ENCODE assay signal across 8 cellular contexts in genomic region chr12:7130537-7130790, GRCh38. TPM values are rescaled to one million over a fixed set of nuclear protein-coding genes. Genes with fewer than 3 reads are reported as not detected.
A peak's percentile ranks its signal among the peaks of the same experiment; 100 is the strongest.
DNase-seq lines count a peak whose midpoint lies in the region; ATAC-seq and TF ChIP-seq lines count a peak whose summit lies in the region.

No MANE protein-coding gene starts in this region.

- CTCF ChIA-PET in HCT116 (lab: Charles Lee): no interaction called here

- intact Hi-C loops in HCT116 (cut with micrococcal nuclease): no loop called here

- RAD21 ChIA-PET in HCT116 (lab: Charles Lee; ENCODE audit: low non-redundant PET in 1 of 2, low total read pairs in 2 of 2, uncharacterized antibody in 2 of 2, unreplicated experiment in 2 of 2): no interaction called here

- POLR2A ChIA-PET in HCT116 (lab: Charles Lee): no interaction called here

- peak overlapping the region; percentile 59 for H3K9ac ChIP-seq in HCT116 (ENCODE audit: low read length)

- H3K27me3 ChIP-seq in HCT116 (ENCODE audit: insufficient read depth, low read length) (no peaks in the 10 kb centered on the region), hepatocyte (no peaks in the 10 kb centered on the region)

- WGBS in hepatocyte (ENCODE audit: low lambda C conversion rate, missing lambda C conversion rate): 8% methylated on average over 6 of the region's 14 CpGs

- H3K4me3 Mint-ChIP-seq in stimulated activated naive B cell treated with anti-CD40 and anti-IgM and Interleukin-4, amounts not matched to agents 10 μg/mL and 1 μg/mL and 100 μg/mL, for 72 hours: peak overlapping the region; percentile 87 to 93

- H3K4me2 ChIP-seq in HCT116 (ENCODE audit: low read length) (peak overlapping the region; percentile 73), hepatocyte (peak overlapping the region; percentile 100)

- H3K4me1 ChIP-seq in HCT116 (ENCODE audit: control insufficient read depth in 1 of 2, insufficient read depth in 2 of 2, low read length in 2 of 2): peaks cover 7 to 35% of the 10 kb centered on the region in 2 experiments
- H3K4me1 ChIP-seq in hepatocyte (ENCODE audit: insufficient read depth): peaks cover 6% of the 10 kb centered on the region

- H3K36me3 ChIP-seq in HCT116 (ENCODE audit: control insufficient read depth in 1 of 2, insufficient read depth in 2 of 2, low read length in 2 of 2) (no peaks in the 10 kb centered on the region; a peak in 1 of 4 replicates), hepatocyte (replicated peaks; ENCODE audit: insufficient read depth, low read depth) (no peaks in the 10 kb centered on the region)

- H3K9me3 Mint-ChIP-seq in stimulated activated naive B cell treated with anti-CD40 and anti-IgM and Interleukin-4, amounts not matched to agents 10 μg/mL and 1 μg/mL and 100 μg/mL, for 72 hours: no peaks in the 10 kb centered on the region

- H3K27me3 Mint-ChIP-seq in stimulated activated naive B cell treated with anti-CD40 and anti-IgM and Interleukin-4, amounts not matched to agents 10 μg/mL and 1 μg/mL and 100 μg/mL, for 72 hours: no peaks in the 10 kb centered on the region

- BruUV-seq in HCT116 (replicated peaks; lab: Mats Ljungman, UMichigan): no TSS peak

- H3K9me3 ChIP-seq in HCT116 (ENCODE audit: control insufficient read depth in 1 of 2, insufficient read depth in 1 of 2, low read depth in 1 of 2, low read length in 2 of 2) (no peaks in the 10 kb centered on the region), hepatocyte (ENCODE audit: low read depth) (no peaks in the 10 kb centered on the region)

- no peak for TF ChIP-seq RAD21 in HCT116 (IDR thresholded peaks at IDR 0.05; ENCODE audit: low read depth)

- H3K27ac ChIP-seq in HCT116 (ENCODE audit: low read depth, low read length): peak overlapping the region; percentile 41; the same call in 1 of the 2 replicates
- H3K27ac ChIP-seq in hepatocyte: peak overlapping the region; percentile 89

- TF ChIP-seq CTCF in HCT116 (IDR thresholded peaks at IDR 0.05 in 2 of 3, conservative IDR thresholded peaks at IDR 0.05 in 1 of 3; ENCODE audit: borderline replicate concordance in 1 of 3, insufficient read depth in 1 of 3, low read depth in 2 of 3, low read length in 2 of 3): no peak
- no peak for TF ChIP-seq CTCF in WI38 (IDR thresholded peaks at IDR 0.05; ENCODE audit: low read depth, low read length)
- TF ChIP-seq CTCF in hepatocyte (IDR thresholded peaks at IDR 0.05; ENCODE audit: poor library complexity): no peak

- DNase-seq in HCT116 (ENCODE audit: low read depth, low spot score): no peak
- no peak for DNase-seq in hepatocyte (ENCODE audit: low spot score)
- DNase-seq in stimulated activated naive B cell treated with anti-CD40 and anti-IgM and Interleukin-4, amounts not matched to agents 10 μg/mL and 1 μg/mL and 100 μg/mL, for 72 hours: no peak
- DNase-seq in SHP77 (lab: John Stamatoyannopoulos, UW): no peak
- DNase-seq in NCI-H510A (lab: John Stamatoyannopoulos, UW): no peak
- DNase-seq in Kasumi-1 (lab: John Stamatoyannopoulos, UW): no peak

- no peaks in the 10 kb centered on the region for H4K20me1 ChIP-seq in HCT116 (ENCODE audit: insufficient read depth)
- no peaks in the 10 kb centered on the region for H4K20me1 ChIP-seq in hepatocyte (ENCODE audit: insufficient read depth, poor library complexity, severe bottlenecking)

- H3K27ac Mint-ChIP-seq in stimulated activated naive B cell treated with anti-CD40 and anti-IgM and Interleukin-4, amounts not matched to agents 10 μg/mL and 1 μg/mL and 100 μg/mL, for 72 hours: peak overlapping the region; percentile 84

- no peak for TF ChIP-seq POLR2A in HCT116 (IDR thresholded peaks at IDR 0.05; ENCODE audit: borderline replicate concordance, extremely low read depth, insufficient read depth, insufficient read length)

- peaks cover 11 to 12% of the 10 kb centered on the region in 2 donors for H3K36me3 Mint-ChIP-seq in stimulated activated naive B cell treated with anti-CD40 and anti-IgM and Interleukin-4, amounts not matched to agents 10 μg/mL and 1 μg/mL and 100 μg/mL, for 72 hours

- H3K79me2 ChIP-seq in HCT116 (ENCODE audit: insufficient read depth, low read length) (no peaks in the 10 kb centered on the region), hepatocyte (peaks cover 7% of the 10 kb centered on the region)

- H3K4me3 ChIP-seq in HCT116 (replicated peaks in 1 of 2; ENCODE audit: low read depth in 1 of 2, low read length in 2 of 2) (peak overlapping the region; percentile 51 to 59), WI38 (ENCODE audit: low read depth, low read length) (peak overlapping the region; percentile 65), hepatocyte (peak overlapping the region; percentile 50)

- H3K9me2 ChIP-seq in HCT116 (ENCODE audit: insufficient read depth) (no peaks in the 10 kb centered on the region), hepatocyte (replicated peaks; ENCODE audit: insufficient read depth) (no peaks in the 10 kb centered on the region)

- H2AFZ ChIP-seq in HCT116 (ENCODE audit: low read depth, low read length, poor library complexity, severe bottlenecking): no peak overlapping the region
- peak overlapping the region; percentile 27 for H2AFZ ChIP-seq in hepatocyte

- peak; percentile 21 for ATAC-seq in HCT116
- peak in 1 of 2 donors; percentile 22 for ATAC-seq in stimulated activated naive B cell treated with anti-CD40 and anti-IgM and Interleukin-4, amounts not matched to agents 10 μg/mL and 1 μg/mL and 100 μg/mL, for 72 hours (replicated peaks)
- ATAC-seq in HG03135 (IDR thresholded peaks at IDR 0.05; ENCODE audit: unreplicated experiment): no peak

- peaks cover 28 to 53% of the 10 kb centered on the region in 2 donors for H3K4me1 Mint-ChIP-seq in stimulated activated naive B cell treated with anti-CD40 and anti-IgM and Interleukin-4, amounts not matched to agents 10 μg/mL and 1 μg/mL and 100 μg/mL, for 72 hours

TF ChIP-seq in HCT116, 20 proteins besides CTCF, POLR2A, EP300 and RAD21 (continues in another document):
- TF ChIP-seq REST (IDR thresholded peaks at IDR 0.05; ENCODE audit: low read depth) (no peak), SP1 (IDR thresholded peaks at IDR 0.05; ENCODE audit: low read depth) (no peak), JUND (IDR thresholded peaks at IDR 0.05) (no peak), ZBTB33 (IDR thresholded peaks at IDR 0.05; ENCODE audit: extremely low read depth, insufficient replicate concordance, low read length) (no peak), SIN3A (IDR thresholded peaks at IDR 0.05; ENCODE audit: low read depth) (no peak), ELF1 (IDR thresholded peaks at IDR 0.05; ENCODE audit: borderline replicate concordance, low read depth) (no peak)

RNA-seq across cellular contexts. Expression of gene CLSTN3, which starts 0.3 kb away (rescaled TPM):
- total RNA-seq in HCT116 (2021; ENCODE audit: unreplicated experiment) (23.0 TPM), hepatocyte (38.0 and 57.0 TPM in 2 replicates)
- 24.2 and 27.6 TPM in 2 replicates for polyA plus RNA-seq in HCT116 (2012)
- 37.8 and 39.5 TPM in 2 replicates for polyA plus RNA-seq in hepatocyte

RNA-seq across cellular contexts. Expression of gene RBP5, which starts 1.8 kb away (rescaled TPM):
- 0.22 TPM for total RNA-seq in HCT116 (2021; ENCODE audit: unreplicated experiment)
- 3.6 and 4.3 TPM in 2 replicates for polyA plus RNA-seq in HCT116 (2012)
- 11.1 and 16.2 TPM in 2 replicates for total RNA-seq in hepatocyte
- 23.0 and 30.0 TPM in 2 replicates for polyA plus RNA-seq in hepatocyte

RNA-seq across cellular contexts. Expression of gene C1RL, which starts 21.4 kb away (rescaled TPM):
- total RNA-seq in HCT116 (2021; ENCODE audit: unreplicated experiment): 25.9 TPM
- polyA plus RNA-seq in HCT116 (2012): 19.2 and 19.7 TPM in 2 replicates
- 60.0 and 64.5 TPM in 2 replicates for total RNA-seq in hepatocyte
- 26.4 and 35.5 TPM in 2 replicates for polyA plus RNA-seq in hepatocyte

RNA-seq across cellular contexts. Expression of gene C1R, which starts 38.2 kb away (rescaled TPM):
- 4.3 TPM for total RNA-seq in HCT116 (2021; ENCODE audit: unreplicated experiment)
- 1.0 and 1.4 TPM in 2 replicates for polyA plus RNA-seq in HCT116 (2012)
- total RNA-seq in hepatocyte: 80.1 and 85.4 TPM in 2 replicates
- 89.6 and 95.1 TPM in 2 replicates for polyA plus RNA-seq in hepatocyte

RNA-seq across cellular contexts. Expression of gene PEX5, which starts 59.0 kb away (rescaled TPM):
- total RNA-seq in HCT116 (2021; ENCODE audit: unreplicated experiment) (45.4 TPM), hepatocyte (28.3 and 32.6 TPM in 2 replicates)
- 31.9 and 34.3 TPM in 2 replicates for polyA plus RNA-seq in HCT116 (2012)
- polyA plus RNA-seq in hepatocyte: 15.0 and 17.3 TPM in 2 replicates
